ENCODE assay signal across 8 cellular contexts in the genomic region with DNA sequence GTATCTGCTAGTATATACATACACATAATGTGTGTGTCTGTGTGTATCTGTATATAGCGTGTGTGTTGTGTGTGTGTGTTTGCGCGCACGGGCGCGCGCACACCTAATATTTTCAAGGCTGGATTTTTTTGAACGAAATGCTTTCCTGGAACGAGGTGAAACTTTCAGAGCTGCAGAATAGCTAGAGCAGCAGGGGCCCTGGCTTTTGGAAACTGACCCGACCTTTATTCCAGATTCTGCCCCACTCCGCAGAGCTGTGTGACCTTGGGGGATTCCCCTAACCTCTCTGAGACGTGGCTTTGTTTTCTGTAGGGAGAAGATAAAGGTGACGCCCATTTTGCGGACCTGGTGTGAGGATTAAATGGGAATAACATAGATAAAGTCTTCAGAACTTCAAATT. TPM values are rescaled to one million over a fixed set of nuclear protein-coding genes. Genes with fewer than 3 reads are reported as not detected.
DNase-seq lines count a peak whose midpoint lies in the region; ATAC-seq and TF ChIP-seq lines count a peak whose summit lies in the region.

No MANE protein-coding gene starts in this region.

- no peaks in the 10 kb centered on the region for H3K27me3 Mint-ChIP-seq in osteocyte (ENCODE audit: unreplicated experiment)

- peak; percentile 38 for ATAC-seq in HG03066 (IDR thresholded peaks at IDR 0.05; ENCODE audit: low read depth, unreplicated experiment)

- TF ChIP-seq CTCF in fibroblast of mammary gland (conservative IDR thresholded peaks at IDR 0.05; ENCODE audit: control insufficient read depth, insufficient read depth, low read depth, low read length) (no peak), osteocyte (IDR thresholded peaks at IDR 0.05) (no peak)

- H3K36me3 Mint-ChIP-seq in osteocyte (ENCODE audit: unreplicated experiment), result no peaks in the 10 kb centered on the region

- peak overlapping the region; percentile 95 for H3K4me3 Mint-ChIP-seq in osteocyte (ENCODE audit: unreplicated experiment)

- peaks cover 14% of the 10 kb centered on the region for H3K4me1 Mint-ChIP-seq in osteocyte (ENCODE audit: unreplicated experiment)

- H3K27ac Mint-ChIP-seq in osteocyte (ENCODE audit: unreplicated experiment), result peak overlapping the region; percentile 67

- peak overlapping the region; percentile 97 for H3K4me3 ChIP-seq in fibroblast of mammary gland (ENCODE audit: control insufficient read depth, low read depth, low read length)

- no peaks in the 10 kb centered on the region for H3K9me3 Mint-ChIP-seq in osteocyte (ENCODE audit: unreplicated experiment)

- DNase-seq in DMS 273 (lab: John Stamatoyannopoulos, UW; ENCODE audit: unreplicated experiment) (peak; percentile 34), DMS 273 treated with DMSO at 0.1 percent for 48 hours (lab: John Stamatoyannopoulos, UW) (no peak), fibroblast of mammary gland (ENCODE audit: low read depth) (peak; percentile 24), osteocyte (ENCODE audit: extremely low spot score, unreplicated experiment) (no peak), superior temporal gyrus (ENCODE audit: extremely low spot score) (no peak), COR-L47 (lab: John Stamatoyannopoulos, UW) (no peak)
- DNase-seq in activated CD4-positive, alpha-beta T cell treated with anti-CD3 and anti-CD28 coated beads for 48 hours, result peak; percentile 20

RNA-seq across cellular contexts. Expression of a gene that starts 0.8 kb away (rescaled TPM):
- total RNA-seq in osteocyte, result 9.8 and 11.2 TPM in 2 replicates

RNA-seq across cellular contexts. Expression of a gene that starts 22.4 kb away (rescaled TPM):
- total RNA-seq in osteocyte, result not detected in 2 replicates

Comparison
In these comparisons a context has a peak if more than half of its experiments do, and no peak if none do; other contexts are left out.
1. DNase-seq: peak in DMS 273 (single experiment), activated CD4-positive, alpha-beta T cell treated with anti-CD3 and anti-CD28 coated beads for 48 hours (single experiment) and fibroblast of mammary gland (single experiment); none in DMS 273 treated with DMSO at 0.1 percent for 48 hours (single experiment), osteocyte (single experiment), superior temporal gyrus (single experiment) and COR-L47 (single experiment).